ENCODE assay signal across 1 cellular context in the genomic region with DNA sequence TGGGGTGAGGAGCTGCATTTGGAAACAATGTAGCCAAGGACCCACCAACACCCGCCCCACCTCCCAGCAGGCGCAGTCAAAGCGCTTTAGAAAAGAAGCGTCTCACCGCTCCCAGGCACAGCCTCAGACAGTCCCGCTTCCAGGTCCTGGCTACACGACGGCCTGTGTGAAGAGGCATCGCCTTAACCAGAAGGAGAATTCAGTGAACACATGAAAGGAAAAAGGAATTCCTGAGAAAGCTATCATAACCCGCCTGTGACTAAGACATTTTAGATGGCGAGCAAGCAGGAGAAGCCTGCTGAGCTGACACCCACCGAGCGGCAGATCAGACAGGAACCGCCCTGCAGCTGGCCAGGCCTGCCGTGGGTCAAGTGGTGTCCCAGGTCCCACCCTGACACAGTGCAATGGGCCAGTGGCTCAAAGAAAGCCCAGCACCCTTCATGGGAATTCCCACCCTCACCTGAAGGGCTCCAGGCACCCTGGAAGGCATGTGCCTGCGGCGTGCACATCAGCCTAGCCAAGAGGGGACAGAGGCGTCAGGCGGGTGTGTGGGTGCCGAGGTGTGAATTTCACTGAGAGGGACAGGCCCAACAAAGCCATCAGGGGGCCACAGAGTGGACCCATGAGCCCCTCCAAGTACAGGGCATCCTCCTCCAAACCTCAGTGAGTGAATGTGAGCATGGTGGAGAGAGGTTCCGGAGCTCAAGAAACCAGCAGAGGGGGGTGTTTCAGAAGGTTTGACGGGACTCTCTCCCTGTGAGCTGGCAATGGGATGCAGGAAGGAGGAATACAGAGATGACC.
TF ChIP-seq lines count a peak whose summit lies in the region.

No MANE protein-coding gene starts in this region.

TF ChIP-seq in GM23338, 12 proteins besides CTCF, POLR2A, EP300 and RAD21 (continued from another document):
- no peak for TF ChIP-seq ZNF114 (CRISPR knock-in tag; IDR thresholded peaks at IDR 0.05)
- no peak for TF ChIP-seq STAT1 (IDR thresholded peaks at IDR 0.05; ENCODE audit: unreplicated experiment)
- TF ChIP-seq ZNF331 (CRISPR knock-in tag; IDR thresholded peaks at IDR 0.05; ENCODE audit: low read depth), result no peak
- TF ChIP-seq POLR2AphosphoS5 (IDR thresholded peaks at IDR 0.05; ENCODE audit: low read depth), result no peak
- no peak for TF ChIP-seq CREB1 (CRISPR knock-in tag; IDR thresholded peaks at IDR 0.05; ENCODE audit: low read depth)
